In genomic region chr6:36873612-36874011, GRCh38 we compare ENCODE assay signal across 1 cellular context.
TF ChIP-seq lines count a peak whose summit lies in the region.

No MANE protein-coding gene starts in this region.

TF ChIP-seq in A549, 52 proteins besides CTCF, POLR2A, EP300 and RAD21 (continued from another document):
- TF ChIP-seq CBX2 (IDR thresholded peaks at IDR 0.05; ENCODE audit: borderline replicate concordance, low read depth) (no peak), FOSB (CRISPR knock-in tag; IDR thresholded peaks at IDR 0.05) (no peak), HDAC2 (IDR thresholded peaks at IDR 0.05) (no peak), TP53 (CRISPR knock-in tag; IDR thresholded peaks at IDR 0.05) (no peak), CHD2 (IDR thresholded peaks at IDR 0.05; ENCODE audit: low read length, partially characterized antibody) (no peak), ELK1 (IDR thresholded peaks at IDR 0.05; ENCODE audit: low read depth, low read length) (no peak), RARB (CRISPR knock-in tag; IDR thresholded peaks at IDR 0.05) (no peak), NFE2L2 (conservative IDR thresholded peaks at IDR 0.05; ENCODE audit: low read length) (no peak), MYC (IDR thresholded peaks at IDR 0.05; ENCODE audit: borderline replicate concordance, low read length) (no peak)
